In the genomic region with DNA sequence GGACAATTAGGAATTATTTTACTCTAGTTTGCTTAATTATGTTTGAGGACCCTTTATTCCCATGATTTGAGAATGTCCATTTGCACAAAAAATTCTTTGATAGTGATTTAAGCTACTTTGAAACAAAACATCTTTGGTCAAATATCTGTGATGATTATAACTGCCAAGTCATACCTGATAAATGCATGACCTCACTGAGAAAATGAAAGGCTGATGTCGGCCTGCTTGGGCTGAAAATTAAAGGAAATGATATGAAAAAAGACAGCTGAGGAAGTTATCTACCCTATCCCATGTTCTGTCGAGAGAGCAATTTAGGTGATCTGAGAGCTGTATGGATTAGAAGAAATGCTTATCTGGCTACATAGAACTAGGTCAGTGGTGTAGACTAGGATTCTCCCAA, we compare ENCODE assay signal across 18 cellular contexts.
"Had no signal": no experiment of that assay in that cellular context is flagged by ENCODE, and none has a peak within 500 bp of the region (broad histone marks: within the 10 kb centered on the region; RNA-seq: fewer than 3 reads in every experiment).

No MANE protein-coding gene starts in this region.

- DNase-seq: activated CD4-positive, alpha-beta memory T cell treated with anti-CD3 and anti-CD28 coated beads for 36 hours; activated CD4-positive, alpha-beta T cell treated with anti-CD3 and anti-CD28 coated beads for 1 hour; activated gamma-delta T cell; activated T-cell treated with anti-CD3 and anti-CD28 coated beads, Interleukin-2, amount 50 U/mL, for 72 hours; amniotic stem cell; dermis blood vessel endothelial cell; hypothalamus; kidney glomerular epithelial cell; mesenchymal stem cell; right cardiac atrium; small intestine; stimulated activated naive CD8-positive, alpha-beta T cell treated with anti-CD3 and anti-CD28 coated beads, Interleukin-15, Interleukin-2, amounts not matched to agents 100 U/mL and 50 U/mL, for 24 hours had no signal

- H3K4me3 ChIP-seq: prostate gland had no signal

- H3K36me3 Mint-ChIP-seq: activated CD4-positive, alpha-beta memory T cell treated with anti-CD3 and anti-CD28 coated beads for 36 hours; activated naive CD4-positive, alpha-beta T cell treated with anti-CD3 and anti-CD28 coated beads, Interleukin-2, amount 50 U/mL, for 72 hours; type B pancreatic cell had no signal

- H3K36me3 ChIP-seq: prostate gland had no signal

- H3K9me3 ChIP-seq: prostate gland had no signal

- H3K9me3 Mint-ChIP-seq: activated CD4-positive, alpha-beta memory T cell treated with anti-CD3 and anti-CD28 coated beads for 36 hours; activated naive CD4-positive, alpha-beta T cell treated with anti-CD3 and anti-CD28 coated beads, Interleukin-2, amount 50 U/mL, for 72 hours; activated T-cell treated with anti-CD3 and anti-CD28 coated beads, Interleukin-2, amount 50 U/mL, for 72 hours; brain; nephron; type B pancreatic cell had no signal

- H3K27ac ChIP-seq: prostate gland had no signal

- H3K4me1 ChIP-seq: prostate gland had no signal

- H3K27me3 Mint-ChIP-seq: brain, type B pancreatic cell had no signal

- H3K4me3 Mint-ChIP-seq: activated CD4-positive, alpha-beta memory T cell treated with anti-CD3 and anti-CD28 coated beads for 36 hours; activated T-cell treated with anti-CD3 and anti-CD28 coated beads, Interleukin-2, amount 50 U/mL, for 72 hours; brain; nephron; type B pancreatic cell had no signal

- H3K27ac Mint-ChIP-seq: activated CD4-positive, alpha-beta memory T cell treated with anti-CD3 and anti-CD28 coated beads for 36 hours; activated naive CD4-positive, alpha-beta T cell treated with anti-CD3 and anti-CD28 coated beads, Interleukin-2, amount 50 U/mL, for 72 hours; brain; nephron; type B pancreatic cell had no signal

- ATAC-seq: activated naive CD4-positive, alpha-beta T cell treated with anti-CD3 and anti-CD28 coated beads, Interleukin-2, amount 50 U/mL, for 72 hours; activated T-cell treated with anti-CD3 and anti-CD28 coated beads, Interleukin-2, amount 50 U/mL, for 72 hours; esophagus mucosa; right cardiac atrium; stimulated activated naive CD8-positive, alpha-beta T cell treated with anti-CD3 and anti-CD28 coated beads, Interleukin-15, Interleukin-2, amounts not matched to agents 100 U/mL and 50 U/mL, for 24 hours had no signal
